ENCODE assay signal across 9 cellular contexts in the genomic region with DNA sequence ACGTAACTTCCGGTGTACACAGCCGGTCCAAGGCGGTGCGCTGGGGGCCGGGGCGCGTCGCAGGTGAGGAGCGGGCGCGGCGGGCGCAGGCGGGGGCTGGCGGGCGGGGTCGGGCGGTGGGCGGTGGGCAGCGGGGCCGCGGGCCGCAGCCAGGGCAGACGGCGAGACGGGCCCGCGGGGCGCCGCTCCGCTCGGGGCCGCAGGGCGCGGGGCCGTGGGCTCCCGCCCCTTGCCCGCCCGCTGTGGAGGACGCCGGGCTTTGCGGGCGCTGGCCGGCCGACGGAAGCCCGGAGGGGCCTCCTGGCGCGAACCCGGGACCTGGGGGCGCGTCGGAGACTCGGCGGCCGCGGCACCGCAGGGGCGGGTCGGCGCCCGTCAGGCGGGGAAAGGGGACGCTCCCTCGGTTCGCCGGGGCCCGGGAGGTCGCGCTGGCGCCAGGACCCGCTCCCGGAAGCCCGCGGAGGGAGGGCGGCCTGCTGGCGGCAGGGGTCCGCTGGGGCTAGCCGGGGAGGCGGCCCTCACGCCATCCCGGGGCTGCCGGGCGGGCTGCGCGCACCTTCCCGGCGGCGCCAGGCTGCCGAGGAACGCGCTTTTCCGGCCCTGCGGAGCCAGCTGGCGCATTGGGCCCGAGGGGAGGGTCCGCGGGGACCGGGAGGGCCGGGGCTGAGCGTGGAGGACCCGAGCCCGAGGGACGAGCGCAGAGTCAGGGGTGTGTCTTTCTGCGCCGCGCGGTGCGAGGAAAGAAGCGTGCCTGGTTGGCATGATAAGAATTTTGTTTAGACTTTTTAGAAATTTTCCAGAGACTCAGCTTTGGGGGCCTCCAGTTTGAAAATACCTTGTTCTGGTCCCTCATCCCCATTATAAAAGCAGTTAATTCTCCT. TPM values are rescaled to one million over a fixed set of nuclear protein-coding genes. Genes with fewer than 3 reads are reported as not detected.
A peak's percentile ranks its signal among the peaks of the same experiment; 100 is the strongest.
DNase-seq lines count a peak whose midpoint lies in the region; ATAC-seq, FAIRE-seq and TF ChIP-seq lines count a peak whose summit lies in the region.
"Had no signal": no experiment of that assay in that cellular context is flagged by ENCODE, and none has a peak within 500 bp of the region (broad histone marks: within the 10 kb centered on the region; RNA-seq: fewer than 3 reads in every experiment).

A gene with protein sequence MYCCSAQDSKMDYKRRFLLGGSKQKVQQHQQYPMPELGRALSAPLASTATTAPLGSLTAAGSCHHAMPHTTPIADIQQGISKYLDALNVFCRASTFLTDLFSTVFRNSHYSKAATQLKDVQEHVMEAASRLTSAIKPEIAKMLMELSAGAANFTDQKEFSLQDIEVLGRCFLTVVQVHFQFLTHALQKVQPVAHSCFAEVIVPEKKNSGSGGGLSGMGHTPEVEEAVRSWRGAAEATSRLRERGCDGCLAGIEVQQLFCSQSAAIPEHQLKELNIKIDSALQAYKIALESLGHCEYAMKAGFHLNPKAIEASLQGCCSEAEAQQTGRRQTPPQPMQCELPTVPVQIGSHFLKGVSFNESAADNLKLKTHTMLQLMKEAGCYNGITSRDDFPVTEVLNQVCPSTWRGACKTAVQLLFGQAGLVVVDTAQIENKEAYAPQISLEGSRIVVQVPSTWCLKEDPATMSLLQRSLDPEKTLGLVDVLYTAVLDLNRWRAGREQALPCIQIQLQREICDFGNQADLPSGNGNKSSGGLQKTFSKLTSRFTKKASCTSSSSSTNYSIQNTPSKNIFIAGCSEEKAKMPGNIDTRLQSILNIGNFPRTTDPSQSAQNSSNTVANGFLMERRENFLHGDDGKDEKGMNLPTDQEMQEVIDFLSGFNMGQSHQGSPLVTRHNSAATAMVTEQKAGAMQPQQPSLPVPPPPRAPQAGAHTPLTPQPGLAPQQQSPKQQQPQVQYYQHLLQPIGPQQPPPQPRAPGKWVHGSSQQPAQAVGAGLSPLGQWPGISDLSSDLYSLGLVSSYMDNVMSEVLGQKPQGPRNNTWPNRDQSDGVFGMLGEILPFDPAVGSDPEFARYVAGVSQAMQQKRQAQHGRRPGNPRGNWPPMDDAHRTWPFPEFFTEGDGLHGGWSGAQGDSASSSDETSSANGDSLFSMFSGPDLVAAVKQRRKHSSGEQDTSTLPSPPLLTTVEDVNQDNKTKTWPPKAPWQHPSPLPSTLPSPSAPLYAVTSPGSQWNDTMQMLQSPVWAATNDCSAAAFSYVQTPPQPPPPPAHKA (N-terminal part only) (plus strand): TSS at position 3 of the 881 bp plus-strand sequence. CDS start 45,920 bp downstream, outside the sequence.

- H3K79me2 ChIP-seq in DOHH2 (ENCODE audit: control insufficient read depth, low read length) (peaks cover 40% of the 10 kb centered on the region), keratinocyte (ENCODE audit: control insufficient read depth, insufficient read depth, low read length) (peaks cover 21% of the 10 kb centered on the region)

- dilution Hi-C loops in keratinocyte (cut with MboI; ENCODE audit: extremely low pct_ligation_motif_present, low sequenced_read_pairs), result no loop called here

- peak; percentile 58 for ATAC-seq in GM21515 (IDR thresholded peaks at IDR 0.05; ENCODE audit: unreplicated experiment)

- no peak for FAIRE-seq in bronchial epithelial cell (lab: Jason Lieb, UNC)
- no peak for FAIRE-seq in keratinocyte (lab: Jason Lieb, UNC)
- FAIRE-seq: colon had no signal

- DNase-seq in T-helper 9 cell, result peak; percentile 83
- no peak for DNase-seq in bronchial epithelial cell (ENCODE audit: low read depth)
- no peak for DNase-seq in keratinocyte (ENCODE audit: low read depth, low spot score)
- DNase-seq in stimulated activated CD4-positive, alpha-beta T cell treated with anti-CD3 and anti-CD28 coated beads, Interleukin-12 subunit alpha, Interleukin-12 subunit beta, amount 100 ng/mL, for 48 hours (ENCODE audit: low read depth in 2 of 3, low spot score in 1 of 3), result peak in 2 of 3 donors; percentile 66 to 83
- DNase-seq in OCI-M2 (lab: John Stamatoyannopoulos, UW; ENCODE audit: unreplicated experiment), result no peak

- H3K9ac ChIP-seq in HUES64 (ENCODE audit: low read depth, low read length) (peak within 1 kb of the TSS; percentile 80), keratinocyte (ENCODE audit: control insufficient read depth, extremely low read depth, insufficient read depth, low read length) (peak within 1 kb of the TSS; percentile 78)

- H3K27me3 ChIP-seq in DOHH2 (ENCODE audit: control insufficient read depth, low read length) (no peaks in the 10 kb centered on the region), HUES64 (ENCODE audit: insufficient read depth, low read length) (no peaks in the 10 kb centered on the region), bronchial epithelial cell (ENCODE audit: control insufficient read depth, insufficient read depth, low read length) (no peaks in the 10 kb centered on the region), keratinocyte (ENCODE audit: control insufficient read depth, extremely low read depth, insufficient read depth, low read length) (no peaks in the 10 kb centered on the region)

- H3K27ac ChIP-seq in DOHH2 (ENCODE audit: low read depth, low read length) (peak within 1 kb of the TSS; percentile 26), HUES64 (ENCODE audit: low read depth, low read length) (peak within 1 kb of the TSS; percentile 72), keratinocyte (ENCODE audit: control insufficient read depth, insufficient read depth, low read length) (peak within 1 kb of the TSS; percentile 63)

- H3K4me2 ChIP-seq in DOHH2 (ENCODE audit: low read length), result peak within 1 kb of the TSS; percentile 86
- H3K4me2 ChIP-seq in keratinocyte (ENCODE audit: control insufficient read depth, extremely low read depth, insufficient read depth, low read depth, low read length), result peak within 1 kb of the TSS; percentile 87

- H3K9me3 ChIP-seq in DOHH2 (ENCODE audit: control insufficient read depth, insufficient read depth, low read length) (no peaks in the 10 kb centered on the region), HUES64 (ENCODE audit: insufficient read depth, low read depth, low read length) (no peaks in the 10 kb centered on the region), keratinocyte (ENCODE audit: control insufficient read depth, low read depth, low read length) (no peaks in the 10 kb centered on the region)

- no peaks in the 10 kb centered on the region for H3K9me1 ChIP-seq in keratinocyte (ENCODE audit: control insufficient read depth, extremely low read depth, insufficient read depth, low read length)

- H3K4me3 ChIP-seq in DOHH2 (ENCODE audit: low read length) (peak within 1 kb of the TSS; percentile 91), HUES64 (ENCODE audit: low read length) (peak within 1 kb of the TSS; percentile 70), bronchial epithelial cell (ENCODE audit: low read depth, low read length) (peak within 1 kb of the TSS; percentile 77), keratinocyte (ENCODE audit: control insufficient read depth in 2 of 3, extremely low read depth in 1 of 3, insufficient read depth in 2 of 3, low read depth in 1 of 3, low read length in 3 of 3) (peak within 1 kb of the TSS; percentile 66 to 90 (median 81))

- H3K4me1 ChIP-seq in DOHH2 (ENCODE audit: control insufficient read depth, low read length) (peaks cover 17% of the 10 kb centered on the region), HUES64 (ENCODE audit: insufficient read depth, low read length) (peaks cover 6% of the 10 kb centered on the region; the same call in 1 of the 2 replicates), keratinocyte (ENCODE audit: control insufficient read depth, extremely low read depth, insufficient read depth, low read length) (peaks cover 3% of the 10 kb centered on the region)

- WGBS in HUES64, result under 1% methylated on average over 112 of the region's 112 CpGs

- TF ChIP-seq CTCF in DOHH2 (IDR thresholded peaks at IDR 0.05; ENCODE audit: low read depth, low read length, poor library complexity, severe bottlenecking) (no peak), bronchial epithelial cell (IDR thresholded peaks at IDR 0.05; ENCODE audit: insufficient read depth, low read length, severe bottlenecking) (no peak), keratinocyte (optimal IDR thresholded peaks at IDR 0.05 in 1 of 3, IDR thresholded peaks at IDR 0.05 in 1 of 3, conservative IDR thresholded peaks at IDR 0.05 in 1 of 3; ENCODE audit: extremely low read depth in 1 of 3, insufficient read depth in 2 of 3, low read length in 3 of 3) (no peak)

- no peaks in the 10 kb centered on the region for H3K36me3 ChIP-seq in DOHH2 (ENCODE audit: control insufficient read depth, low read length)
- H3K36me3 ChIP-seq in HUES64 (ENCODE audit: insufficient read depth, low read length), result no peaks in the 10 kb centered on the region
- no peaks in the 10 kb centered on the region for H3K36me3 ChIP-seq in bronchial epithelial cell (ENCODE audit: control insufficient read depth, insufficient read depth, low read length)
- no peaks in the 10 kb centered on the region for H3K36me3 ChIP-seq in keratinocyte (ENCODE audit: control insufficient read depth in 2 of 2, extremely low read depth in 1 of 2, insufficient read depth in 2 of 2, low read length in 2 of 2)

- H4K20me1 ChIP-seq in DOHH2 (ENCODE audit: control insufficient read depth, insufficient read depth, low read depth, low read length), result no peaks in the 10 kb centered on the region
- H4K20me1 ChIP-seq in keratinocyte (ENCODE audit: control insufficient read depth, extremely low read depth, insufficient read depth, low read length), result no peaks in the 10 kb centered on the region

- peak within 1 kb of the TSS; percentile 91 for H2AFZ ChIP-seq in keratinocyte (ENCODE audit: control insufficient read depth, low read length)

- H3F3A ChIP-seq in DOHH2 (ENCODE audit: control insufficient read depth, insufficient read depth), result peaks cover 7% of the 10 kb centered on the region; the same call in 1 of the 2 replicates

- H3K9me2 ChIP-seq in DOHH2 (replicated peaks; ENCODE audit: control insufficient read depth, low read length), result no peaks in the 10 kb centered on the region

RNA-seq across cellular contexts. Expression of the gene that starts here (rescaled TPM):
- 11.5 TPM for polyA plus RNA-seq in HUES64 (2013, experiment 1 of 2)
- polyA plus RNA-seq in HUES64 (2013, experiment 2 of 2), result 12.6 TPM
- 6.1 and 7.7 TPM in 2 replicates for total RNA-seq in bronchial epithelial cell
- polyA plus RNA-seq in keratinocyte, result 4.9 to 5.7 TPM (median 5.1 TPM) in 3 replicates
- 7.6 TPM for polyA plus RNA-seq in keratinocyte (2011; ENCODE audit: low read depth)
- 3.5 and 4.5 TPM in 2 replicates for polyA plus RNA-seq in keratinocyte (2011; cell fraction: cytosol; rRNA removed)
- polyA plus RNA-seq in keratinocyte (2011; cell fraction: nucleus; rRNA removed), result 12.5 and 12.8 TPM in 2 replicates
- 5.4 and 9.7 TPM in 2 replicates for polyA plus RNA-seq in keratinocyte (2012; ENCODE audit: low replicate concordance)
- polyA minus RNA-seq in keratinocyte, result 7.6 to 8.4 TPM (median 8.1 TPM) in 3 replicates
- 5.4 TPM for polyA minus RNA-seq in keratinocyte (2011; cell fraction: cytosol; rRNA and poly(A)+ RNA removed)
- polyA minus RNA-seq in keratinocyte (2011; cell fraction: nucleus; rRNA and poly(A)+ RNA removed), result 11.6 and 15.8 TPM in 2 replicates

Comparison
In these comparisons a context has a peak if more than half of its experiments do, and no peak if none do; other contexts are left out.
1. DNase-seq: peak in T-helper 9 cell (single experiment) and stimulated activated CD4-positive, alpha-beta T cell treated with anti-CD3 and anti-CD28 coated beads, Interleukin-12 subunit alpha, Interleukin-12 subunit beta, amount 100 ng/mL, for 48 hours (2 of 3); none in bronchial epithelial cell (single experiment), keratinocyte (single experiment) and OCI-M2 (single experiment).
2. Peak in every context shown above with its lines, with median percentiles within 50 percentile points of each other: H3K27ac ChIP-seq and H3K4me3 ChIP-seq.